26 cellular contexts compared by ENCODE assay signal in the genomic region with DNA sequence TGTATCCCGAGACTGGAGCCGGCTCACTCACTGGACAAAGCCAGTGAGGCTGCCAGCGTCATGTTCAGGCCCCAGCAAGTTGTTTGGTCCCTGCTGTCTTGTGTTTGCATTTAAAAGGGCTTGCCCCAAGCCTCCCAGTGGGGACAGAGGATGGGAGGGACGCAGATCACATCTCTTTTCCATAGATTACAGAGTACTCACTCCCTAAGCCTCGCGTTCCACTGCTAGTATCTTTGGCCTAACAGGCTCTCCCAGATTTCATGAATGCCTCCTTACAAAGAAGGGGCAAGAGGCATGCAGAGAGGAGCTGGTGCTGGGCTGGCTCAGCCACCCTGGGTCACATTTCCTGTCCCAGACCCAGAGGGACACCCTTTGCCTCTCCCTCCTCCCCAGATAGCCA.
"Had no signal": no experiment of that assay in that cellular context is flagged by ENCODE, and none has a peak within 500 bp of the region (broad histone marks: within the 10 kb centered on the region; RNA-seq: fewer than 3 reads in every experiment).

No MANE protein-coding gene starts in this region.

- H3K4me3 Mint-ChIP-seq: activated naive CD8-positive, alpha-beta T cell; dendritic cell treated with granulocyte-macrophage colony-stimulating factor and Interleukin-4, amounts not matched to agents 40 ng/mL and 50 ng/mL, for 4 days; memory B cell; nephron; stimulated activated naive CD8-positive, alpha-beta T cell treated with anti-CD3 and anti-CD28 coated beads, Interleukin-15, Interleukin-2, amounts not matched to agents 100 ng/mL and 50 ng/mL, for 24 hours; T-helper 1 cell treated with Interleukin-12 subunit alpha and Interleukin-12 subunit beta and Interleukin-4 antibody, amounts not matched to agents 30 μg/mL and 1 μg/mL, for 36 hours had no signal

- DNase-seq: activated CD4-positive, alpha-beta T cell treated with anti-CD3 and anti-CD28 coated beads for 4 hours; activated CD4-positive, alpha-beta T cell treated with anti-CD3 and anti-CD28 coated beads, Interleukin-2, amount 50 U/mL, for 48 hours; activated CD4-positive, CD25-positive, alpha-beta regulatory T cell; adrenal gland; brain microvascular endothelial cell; caudate nucleus; effector memory CD4-positive, alpha-beta T cell; foreskin melanocyte; glutamatergic neuron; hippocampal formation; left cardiac atrium; occipital lobe; posterior cingulate gyrus; right lobe of liver; stimulated activated CD4-positive, alpha-beta T cell treated with anti-CD3 and anti-CD28 coated beads, Interleukin-1b, Interleukin-23, amount 100 ng/mL, for 48 hours; substantia nigra; thyroid gland had no signal

- H3K27ac ChIP-seq: adrenal gland, ascending aorta, brain microvascular endothelial cell, right lobe of liver, skin epidermis, thyroid gland had no signal

- H3K4me1 Mint-ChIP-seq: nephron had no signal

- H3K4me1 ChIP-seq: adrenal gland, ascending aorta, right lobe of liver, thyroid gland had no signal

- H3K9me3 Mint-ChIP-seq: dendritic cell treated with granulocyte-macrophage colony-stimulating factor and Interleukin-4, amounts not matched to agents 40 ng/mL and 50 ng/mL, for 4 days; memory B cell; nephron; stimulated activated naive CD8-positive, alpha-beta T cell treated with anti-CD3 and anti-CD28 coated beads, Interleukin-15, Interleukin-2, amounts not matched to agents 100 ng/mL and 50 ng/mL, for 24 hours; T-helper 1 cell treated with Interleukin-12 subunit alpha and Interleukin-12 subunit beta and Interleukin-4 antibody, amounts not matched to agents 30 μg/mL and 1 μg/mL, for 36 hours had no signal

- H3K36me3 Mint-ChIP-seq: activated naive CD8-positive, alpha-beta T cell; memory B cell had no signal

- ATAC-seq: esophagus mucosa, left cardiac atrium, right lobe of liver had no signal

- H3K9me3 ChIP-seq: adrenal gland, ascending aorta, right lobe of liver, thyroid gland had no signal

- H3K36me3 ChIP-seq: adrenal gland, ascending aorta, brain microvascular endothelial cell, right lobe of liver, thyroid gland had no signal

- H3K4me3 ChIP-seq: adrenal gland, ascending aorta, right lobe of liver, skin epidermis, thyroid gland had no signal

- H3K27ac Mint-ChIP-seq: activated naive CD8-positive, alpha-beta T cell; dendritic cell treated with granulocyte-macrophage colony-stimulating factor and Interleukin-4, amounts not matched to agents 40 ng/mL and 50 ng/mL, for 4 days; memory B cell; nephron; stimulated activated naive CD8-positive, alpha-beta T cell treated with anti-CD3 and anti-CD28 coated beads, Interleukin-15, Interleukin-2, amounts not matched to agents 100 ng/mL and 50 ng/mL, for 24 hours; T-helper 1 cell treated with Interleukin-12 subunit alpha and Interleukin-12 subunit beta and Interleukin-4 antibody, amounts not matched to agents 30 μg/mL and 1 μg/mL, for 36 hours had no signal

- H3K27me3 ChIP-seq: adrenal gland, ascending aorta, brain microvascular endothelial cell, right lobe of liver, thyroid gland had no signal
